10 cellular contexts compared by ENCODE assay signal in the genomic region with DNA sequence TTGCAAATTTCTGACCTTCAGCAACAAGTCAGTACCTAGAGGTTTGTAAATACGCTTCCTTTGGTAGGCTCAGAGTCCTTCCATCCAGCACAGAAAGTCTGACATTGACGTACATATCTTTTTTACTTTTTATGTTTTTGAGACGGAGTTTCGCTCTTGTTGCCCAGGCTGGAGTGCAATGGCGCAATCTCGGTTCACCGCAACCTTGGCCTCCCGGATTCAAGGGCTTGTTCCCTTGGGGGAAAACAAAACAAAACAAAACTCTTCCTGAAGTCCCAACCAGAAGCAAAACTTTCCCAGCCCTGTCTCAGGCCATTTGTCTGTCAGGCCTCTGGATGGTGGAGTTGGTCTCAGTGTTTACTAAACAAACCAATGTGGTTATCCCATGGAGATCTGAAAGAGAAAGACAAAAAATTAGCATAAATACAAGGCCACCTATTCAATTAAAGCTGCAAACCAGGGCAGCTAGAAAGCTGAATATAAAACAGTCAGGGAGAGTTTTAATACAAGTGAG. TPM values are rescaled to one million over a fixed set of nuclear protein-coding genes. Genes with fewer than 3 reads are reported as not detected.
DNase-seq lines count a peak whose midpoint lies in the region; ATAC-seq and TF ChIP-seq lines count a peak whose summit lies in the region.
"Had no signal": no experiment of that assay in that cellular context is flagged by ENCODE, and none has a peak within 500 bp of the region (broad histone marks: within the 10 kb centered on the region; RNA-seq: fewer than 3 reads in every experiment).

No MANE protein-coding gene starts in this region.

- no peaks in the 10 kb centered on the region for H3K27me3 ChIP-seq in SU-DHL-6 (ENCODE audit: low read length)
- H3K27me3 ChIP-seq in mucosa of rectum (ENCODE audit: control insufficient read depth in 2 of 2, insufficient read depth in 2 of 2, low read length in 2 of 2): no peaks in the 10 kb centered on the region
- no peaks in the 10 kb centered on the region for H3K27me3 ChIP-seq in vagina

- DNase-seq in fibroblast of pulmonary artery (ENCODE audit: low read depth) (peak; percentile 36), vagina (ENCODE audit: extremely low spot score in 2 of 2) (no peak), HPDE6-E6E7 (ENCODE audit: extremely low spot score) (no peak)
- DNase-seq in stimulated activated CD8-positive, alpha-beta memory T cell treated with anti-CD3 and anti-CD28 coated beads, Interleukin-4, amount 100 ng/mL, for 48 hours: no peak
- DNase-seq: activated CD4-positive, CD25-positive, alpha-beta regulatory T cell treated with anti-CD3 and anti-CD28 coated beads, Interleukin-2, amount 50 U/mL, for 72 hours; DMS 273 treated with DMSO at 0.1 percent for 48 hours; IMR-90 had no signal

- H3K4me3 ChIP-seq in SU-DHL-6 (ENCODE audit: insufficient read depth, low read length, poor library complexity, severe bottlenecking) (no peak overlapping the region), fibroblast of pulmonary artery (replicated peaks; ENCODE audit: low read depth, low read length) (no peak overlapping the region), mucosa of rectum (ENCODE audit: low read length in 2 of 2) (no peak overlapping the region), vagina (no peak overlapping the region)

- no peaks in the 10 kb centered on the region for H3K9me3 ChIP-seq in SU-DHL-6 (ENCODE audit: insufficient read depth, low read length)
- no peaks in the 10 kb centered on the region for H3K9me3 ChIP-seq in mucosa of rectum (ENCODE audit: control insufficient read depth in 2 of 2, low read length in 2 of 2)
- no peaks in the 10 kb centered on the region for H3K9me3 ChIP-seq in vagina

- ATAC-seq in GM19467 (IDR thresholded peaks at IDR 0.05; ENCODE audit: unreplicated experiment): no peak

- H3K79me2 ChIP-seq in SU-DHL-6 (ENCODE audit: insufficient read depth, low read length): no peaks in the 10 kb centered on the region

- no peaks in the 10 kb centered on the region for H3K9me2 ChIP-seq in SU-DHL-6 (replicated peaks; ENCODE audit: insufficient read depth, low read length)

- no peak overlapping the region for H3K9ac ChIP-seq in SU-DHL-6 (ENCODE audit: low read length)
- no peak overlapping the region for H3K9ac ChIP-seq in mucosa of rectum (ENCODE audit: low read depth in 1 of 2, low read length in 2 of 2)

- H3K36me3 ChIP-seq in SU-DHL-6 (ENCODE audit: low read length) (no peaks in the 10 kb centered on the region), mucosa of rectum (ENCODE audit: control insufficient read depth in 2 of 2, insufficient read depth in 2 of 2, low read length in 2 of 2) (no peaks in the 10 kb centered on the region), vagina (no peaks in the 10 kb centered on the region)

- H4K20me1 ChIP-seq in SU-DHL-6 (ENCODE audit: low read depth, low read length): no peaks in the 10 kb centered on the region

- TF ChIP-seq CTCF in SU-DHL-6 (IDR thresholded peaks at IDR 0.05; ENCODE audit: insufficient read depth, low read length, poor library complexity, severe bottlenecking) (no peak), fibroblast of pulmonary artery (IDR thresholded peaks at IDR 0.05; ENCODE audit: low read length, missing control alignments) (no peak), vagina (IDR thresholded peaks at IDR 0.05) (no peak)

- no peak overlapping the region for H3K4me2 ChIP-seq in SU-DHL-6 (ENCODE audit: low read depth, low read length, poor library complexity, severe bottlenecking)

- no peak overlapping the region for H2AFZ ChIP-seq in SU-DHL-6 (ENCODE audit: low read depth, low read length, severe bottlenecking)

- no peak for TF ChIP-seq POLR2A in vagina (IDR thresholded peaks at IDR 0.05)

- 0 out of 2 replicates have a peak overlapping the region, but pooled peaks have one; percentile 16 for H3K27ac ChIP-seq in SU-DHL-6 (ENCODE audit: low read depth, low read length)
- peak overlapping the region; percentile 12 to 57 for H3K27ac ChIP-seq in mucosa of rectum (ENCODE audit: low read depth in 2 of 2, low read length in 2 of 2)
- H3K27ac ChIP-seq in vagina: peak overlapping the region; percentile 36

- H3K4me1 ChIP-seq in mucosa of rectum (ENCODE audit: control insufficient read depth in 2 of 2, insufficient read depth in 2 of 2, low read length in 2 of 2) (peaks cover 4 to 15% of the 10 kb centered on the region in 2 donors), vagina (peaks cover 34% of the 10 kb centered on the region)

- intact Hi-C loops in vagina (cut with DNase I): no loop called here

- H3F3A ChIP-seq in SU-DHL-6 (ENCODE audit: insufficient read depth): peaks cover 20% of the 10 kb centered on the region

RNA-seq across cellular contexts. Expression of gene ATL2, which starts 29.6 kb away (rescaled TPM):
- 156 TPM for total RNA-seq in vagina
